Comparison of ENCODE assay signal across 8 cellular contexts in the genomic region with DNA sequence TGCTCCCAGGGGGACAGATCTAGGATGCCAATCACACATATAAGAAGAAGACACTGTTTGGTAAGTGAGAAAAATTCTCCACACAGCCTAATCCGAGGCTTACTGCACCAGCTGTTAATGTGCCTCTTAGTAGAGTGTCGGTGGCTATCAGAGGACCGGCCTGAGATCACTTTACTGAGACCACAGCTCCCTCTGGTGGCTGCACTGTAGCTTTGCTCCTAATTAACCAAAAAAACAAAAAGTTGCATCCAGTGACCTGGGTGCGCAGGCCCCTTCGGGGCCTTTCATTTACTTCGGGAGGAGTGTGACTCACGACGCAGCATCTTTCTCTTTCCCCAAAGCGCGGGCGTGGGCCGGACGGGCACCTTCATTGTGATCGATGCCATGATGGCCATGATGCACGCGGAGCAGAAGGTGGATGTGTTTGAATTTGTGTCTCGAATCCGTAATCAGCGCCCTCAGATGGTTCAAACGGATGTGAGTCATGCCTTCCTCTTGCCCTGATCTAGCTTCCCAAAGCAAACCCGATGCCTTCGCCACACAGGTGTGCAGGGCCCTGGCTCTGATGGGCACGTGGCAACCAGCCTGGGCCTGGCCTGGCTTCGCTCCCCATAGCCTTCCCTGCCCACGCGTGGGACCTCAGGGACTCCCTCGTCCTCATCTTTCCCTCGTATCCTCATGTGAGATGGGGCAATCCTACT. TPM values are rescaled to one million over a fixed set of nuclear protein-coding genes. Genes with fewer than 3 reads are reported as not detected.
DNase-seq lines count a peak whose midpoint lies in the region; ATAC-seq and TF ChIP-seq lines count a peak whose summit lies in the region.

No MANE protein-coding gene starts in this region.

- peak; percentile 42 for DNase-seq in DMS153 (lab: John Stamatoyannopoulos, UW)
- DNase-seq in SK-MEL-5 (ENCODE audit: low read depth, low spot score) = peak; percentile 64
- peak; percentile 87 for DNase-seq in activated naive CD4-positive, alpha-beta T cell treated with anti-CD3 and anti-CD28 coated beads, Interleukin-2, amount 10 ng/mL, durations not matched to agents 7 days and 5 days
- peak; percentile 84 for DNase-seq in glutamatergic neuron
- peak; percentile 56 for DNase-seq in progenitor cell of endocrine pancreas (ENCODE audit: low spot score, unreplicated experiment)

- H3K27ac Mint-ChIP-seq in activated naive CD4-positive, alpha-beta T cell treated with anti-CD3 and anti-CD28 coated beads, Interleukin-2, amount 10 ng/mL, durations not matched to agents 7 days and 5 days = peak overlapping the region; percentile 45
- H3K27ac Mint-ChIP-seq in glutamatergic neuron (ENCODE audit: unreplicated experiment) = no peak overlapping the region
- H3K27ac Mint-ChIP-seq in progenitor cell of endocrine pancreas = no peak overlapping the region

- H3K36me3 ChIP-seq in Loucy (ENCODE audit: insufficient read depth, low read length) = peaks cover 60% of the 10 kb centered on the region; the same call in 1 of the 2 replicates

- peaks cover 46% of the 10 kb centered on the region for H3K4me1 Mint-ChIP-seq in activated naive CD4-positive, alpha-beta T cell treated with anti-CD3 and anti-CD28 coated beads, Interleukin-2, amount 10 ng/mL, durations not matched to agents 7 days and 5 days
- H3K4me1 Mint-ChIP-seq in glutamatergic neuron (ENCODE audit: low read depth, unreplicated experiment) (peaks cover 4% of the 10 kb centered on the region), progenitor cell of endocrine pancreas (ENCODE audit: low read depth) (no peaks in the 10 kb centered on the region)

- no peaks in the 10 kb centered on the region for H3K27me3 ChIP-seq in Loucy (ENCODE audit: insufficient read depth, low read length, poor library complexity, severe bottlenecking)

- H3K4me1 ChIP-seq in Loucy (ENCODE audit: insufficient read depth, low read length, poor library complexity, severe bottlenecking) = peaks cover 33% of the 10 kb centered on the region

- no peaks in the 10 kb centered on the region for H3K9me2 ChIP-seq in Loucy (replicated peaks; ENCODE audit: low read depth, low read length)

- H4K20me1 ChIP-seq in Loucy (ENCODE audit: insufficient read depth, low read length, poor library complexity, severe bottlenecking) = peaks cover 3% of the 10 kb centered on the region

- H2AFZ ChIP-seq in Loucy (ENCODE audit: low read length) = no peak overlapping the region

- no peaks in the 10 kb centered on the region for H3K79me2 ChIP-seq in Loucy (ENCODE audit: insufficient read depth, low read length)

- peak; percentile 83 for TF ChIP-seq CTCF in Loucy (conservative IDR thresholded peaks at IDR 0.05; ENCODE audit: low read length)
- peak; percentile 94 for TF ChIP-seq CTCF in glutamatergic neuron (IDR thresholded peaks at IDR 0.05; ENCODE audit: partially characterized antibody, unreplicated experiment)
- TF ChIP-seq CTCF in progenitor cell of endocrine pancreas (IDR thresholded peaks at IDR 0.05; ENCODE audit: unreplicated experiment) = peak; percentile 93

- no peaks in the 10 kb centered on the region for H3K9me3 ChIP-seq in Loucy (ENCODE audit: insufficient read depth, low read depth, low read length)

- H3K9me3 Mint-ChIP-seq in activated naive CD4-positive, alpha-beta T cell treated with anti-CD3 and anti-CD28 coated beads, Interleukin-2, amount 10 ng/mL, durations not matched to agents 7 days and 5 days = peaks cover 6% of the 10 kb centered on the region
- H3K9me3 Mint-ChIP-seq in glutamatergic neuron (ENCODE audit: unreplicated experiment) (peaks cover 4% of the 10 kb centered on the region), progenitor cell of endocrine pancreas (ENCODE audit: low read depth) (no peaks in the 10 kb centered on the region)

- H3K27me3 Mint-ChIP-seq in activated naive CD4-positive, alpha-beta T cell treated with anti-CD3 and anti-CD28 coated beads, Interleukin-2, amount 10 ng/mL, durations not matched to agents 7 days and 5 days = no peaks in the 10 kb centered on the region
- H3K27me3 Mint-ChIP-seq in glutamatergic neuron (ENCODE audit: unreplicated experiment) (peaks cover 3% of the 10 kb centered on the region), progenitor cell of endocrine pancreas (peaks cover 11% of the 10 kb centered on the region)

- H3K36me3 Mint-ChIP-seq in activated naive CD4-positive, alpha-beta T cell treated with anti-CD3 and anti-CD28 coated beads, Interleukin-2, amount 10 ng/mL, durations not matched to agents 7 days and 5 days = peaks cover 73% of the 10 kb centered on the region
- H3K36me3 Mint-ChIP-seq in glutamatergic neuron (ENCODE audit: unreplicated experiment) (no peaks in the 10 kb centered on the region), progenitor cell of endocrine pancreas (ENCODE audit: insufficient read depth) (no peaks in the 10 kb centered on the region)

- no peak overlapping the region for H3K4me2 ChIP-seq in Loucy (ENCODE audit: low read depth, low read length, poor library complexity, severe bottlenecking)

- H3F3A ChIP-seq in Loucy (ENCODE audit: low read depth) = peaks cover 4% of the 10 kb centered on the region; the same call in 1 of the 2 replicates

- H3K9ac ChIP-seq in Loucy (ENCODE audit: low read depth, low read length, poor library complexity, severe bottlenecking) = no peak overlapping the region

- no peak overlapping the region for H3K4me3 Mint-ChIP-seq in activated naive CD4-positive, alpha-beta T cell treated with anti-CD3 and anti-CD28 coated beads, Interleukin-2, amount 10 ng/mL, durations not matched to agents 7 days and 5 days
- H3K4me3 Mint-ChIP-seq in glutamatergic neuron (ENCODE audit: unreplicated experiment) (no peak overlapping the region), progenitor cell of endocrine pancreas (ENCODE audit: low read depth) (no peak overlapping the region)

- in situ Hi-C loops in SK-MEL-5 (cut with HindIII; ENCODE audit: low pct_unique_long_range_greater_than_20kb, low sequenced_read_pairs) = no loop called here

- no peak overlapping the region for H3K4me3 ChIP-seq in Loucy (ENCODE audit: low read length, poor library complexity, severe bottlenecking)

- CTCF ChIA-PET in activated naive CD4-positive, alpha-beta T cell treated with anti-CD3 and anti-CD28 coated beads, Interleukin-2, amount 10 ng/mL, durations not matched to agents 7 days and 5 days (lab: Charles Lee) = interaction anchor here (0.6 to 17.4 kb wide), 27 partner anchors 9 to 259 kb away, joined by 3 to 288 read pairs (median 4); partner anchors contain the start of genes CLRN3 and PTPRE

- peak; percentile 53 for ATAC-seq in GM21723 (IDR thresholded peaks at IDR 0.05; ENCODE audit: unreplicated experiment)
- no peak for ATAC-seq in GM18870 (IDR thresholded peaks at IDR 0.05; ENCODE audit: unreplicated experiment)

RNA-seq across cellular contexts. Expression of gene MKI67, which starts 56.7 kb away (rescaled TPM):
- total RNA-seq in SK-MEL-5 (2014; rRNA removed; shearing (Covaris generic)) = 11.7 and 21.6 TPM in 2 replicates
- polyA plus RNA-seq in SK-MEL-5 (2015; cell fraction: cytosol; rRNA removed) = 20.2 and 31.1 TPM in 2 replicates
- polyA plus RNA-seq in SK-MEL-5 (2015; cell fraction: nucleus; rRNA removed) = 16.4 and 31.8 TPM in 2 replicates
- 14.7 TPM for total RNA-seq in glutamatergic neuron (ENCODE audit: unreplicated experiment)
- 45.7 and 48.8 TPM in 2 replicates for total RNA-seq in progenitor cell of endocrine pancreas
